ENCODE assay signal across 8 cellular contexts in the genomic region with DNA sequence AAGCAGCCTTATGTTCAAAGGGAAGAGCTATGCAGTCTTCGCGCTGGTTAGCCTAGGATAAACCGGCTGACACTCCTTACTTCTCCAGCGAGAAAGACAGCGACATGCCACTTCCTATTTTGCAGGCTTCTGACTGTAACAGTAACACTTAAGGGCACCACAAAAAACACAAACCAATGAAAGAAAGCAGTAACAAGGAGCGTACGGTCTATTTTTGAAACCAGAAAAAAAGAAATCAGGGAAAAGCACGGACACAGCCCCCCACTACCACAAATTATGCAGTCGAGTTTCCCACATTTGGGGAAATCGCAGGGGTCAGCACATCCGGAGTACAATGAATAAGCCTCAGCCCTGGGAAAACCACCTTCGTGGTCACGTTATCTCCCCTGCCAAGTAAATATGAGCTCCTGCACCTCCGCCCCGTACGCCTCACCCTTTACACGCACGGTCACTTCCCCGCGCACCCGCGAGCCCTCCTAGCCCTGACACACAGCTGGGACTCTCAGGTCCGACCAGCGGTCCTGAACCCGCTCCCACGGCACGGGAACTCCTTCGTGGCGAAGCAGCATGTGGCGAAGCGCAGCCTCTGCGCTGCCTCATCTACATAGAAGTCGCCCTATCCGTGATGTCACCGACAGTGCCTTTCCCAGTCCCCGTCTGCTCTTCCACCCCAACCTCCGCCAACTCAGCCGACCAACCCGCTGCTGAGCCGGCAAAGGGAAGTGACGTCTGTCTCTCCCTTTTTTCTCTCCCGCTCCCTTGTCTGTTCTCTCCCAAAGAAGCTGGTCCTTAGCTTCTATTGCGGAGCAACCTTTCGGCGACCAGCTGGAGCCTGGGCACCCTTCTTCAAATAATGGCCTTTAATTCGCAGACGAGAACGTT. TPM values are rescaled to one million over a fixed set of nuclear protein-coding genes. Genes with fewer than 3 reads are reported as not detected.
A peak's percentile ranks its signal among the peaks of the same experiment; 100 is the strongest.
DNase-seq lines count a peak whose midpoint lies in the region; ATAC-seq and TF ChIP-seq lines count a peak whose summit lies in the region.

No MANE protein-coding gene starts in this region.

- H3K27me3 ChIP-seq in right atrium auricular region: no peaks in the 10 kb centered on the region

- ATAC-seq in GM19468 (IDR thresholded peaks at IDR 0.05; ENCODE audit: extremely low read depth, unreplicated experiment): peak; percentile 48

- no peaks in the 10 kb centered on the region for H3K36me3 ChIP-seq in right atrium auricular region

- DNase-seq in C1 segment of cervical spinal cord (lab: John Stamatoyannopoulos, UW) (peak; percentile 64 to 99 (median 94)), HuH-7.5 (ENCODE audit: low spot score) (peak; percentile 54), SW480 (ENCODE audit: low spot score) (peak; percentile 87), anterior cingulate cortex (lab: John Stamatoyannopoulos, UW) (peak; percentile 35 to 96 (median 90)), right atrium auricular region (ENCODE audit: low spot score) (peak; percentile 83), pulmonary artery endothelial cell (ENCODE audit: low read depth, low spot score) (peak; percentile 77), NCI-H2029 (lab: John Stamatoyannopoulos, UW) (no peak)

- H3K27ac ChIP-seq in right atrium auricular region: peak overlapping the region; percentile 75 to 78

- TF ChIP-seq CTCF in right atrium auricular region (IDR thresholded peaks at IDR 0.05): no peak

- peak overlapping the region; percentile 25 to 47 for H3K4me3 ChIP-seq in right atrium auricular region

- no peaks in the 10 kb centered on the region for H3K9me3 ChIP-seq in right atrium auricular region

- peaks cover 0 to 17% of the 10 kb centered on the region in 2 donors for H3K4me1 ChIP-seq in right atrium auricular region

RNA-seq across cellular contexts. Expression of a gene that starts 40.9 kb away (rescaled TPM):
- total RNA-seq in right atrium auricular region (not detected), pulmonary artery endothelial cell (not detected in 2 replicates)
